In genomic region chr20:46099491-46100287, GRCh38 we compare ENCODE assay signal across 13 cellular contexts. TPM values are rescaled to one million over a fixed set of nuclear protein-coding genes. Genes with fewer than 3 reads are reported as not detected.
DNase-seq lines count a peak whose midpoint lies in the region; ATAC-seq and TF ChIP-seq lines count a peak whose summit lies in the region.
"Had no signal": no experiment of that assay in that cellular context is flagged by ENCODE, and none has a peak within 500 bp of the region (broad histone marks: within the 10 kb centered on the region; RNA-seq: fewer than 3 reads in every experiment).

No MANE protein-coding gene starts in this region.

- H3K4me1 ChIP-seq in iPS DF 6.9 (ENCODE audit: control insufficient read depth, insufficient read depth, low read length) (no peaks in the 10 kb centered on the region), smooth muscle cell (ENCODE audit: low read depth) (no peaks in the 10 kb centered on the region)
- H3K4me1 ChIP-seq: SJCRH30 had no signal

- TF ChIP-seq CTCF in GM12873 (IDR thresholded peaks at IDR 0.05; ENCODE audit: insufficient read depth, low read depth, low read length, missing control alignments): peak; percentile 50
- TF ChIP-seq CTCF in smooth muscle cell (IDR thresholded peaks at IDR 0.05; ENCODE audit: borderline replicate concordance, insufficient read depth, poor library complexity, severe bottlenecking): no peak

- H3K4me3 ChIP-seq in iPS DF 6.9 (ENCODE audit: low read length) (no peak overlapping the region), smooth muscle cell (no peak overlapping the region)
- H3K4me3 ChIP-seq: SJCRH30 had no signal

- H3K36me3 ChIP-seq in iPS DF 6.9 (ENCODE audit: control insufficient read depth, insufficient read depth, low read length) (no peaks in the 10 kb centered on the region), smooth muscle cell (ENCODE audit: low read depth) (no peaks in the 10 kb centered on the region)
- H3K36me3 ChIP-seq: SJCRH30 had no signal

- H3K27me3 Mint-ChIP-seq in T-helper 17 cell (peaks cover 48% of the 10 kb centered on the region), immature natural killer cell (ENCODE audit: low read depth in 3 of 3) (peaks cover 6 to 14% (median 10%) of the 10 kb centered on the region in 3 donors)

- no peaks in the 10 kb centered on the region for H3F3A ChIP-seq in smooth muscle cell (ENCODE audit: low read depth)

- H3K27ac ChIP-seq in iPS DF 6.9 (ENCODE audit: low read length) (no peak overlapping the region), smooth muscle cell (ENCODE audit: low read depth) (no peak overlapping the region)
- H3K27ac ChIP-seq: SJCRH30 had no signal

- H3K27me3 ChIP-seq in iPS DF 6.9 (ENCODE audit: control insufficient read depth, insufficient read depth, low read length): no peaks in the 10 kb centered on the region
- peaks cover 55% of the 10 kb centered on the region for H3K27me3 ChIP-seq in smooth muscle cell (ENCODE audit: low read depth)

- H3K9me3 Mint-ChIP-seq in immature natural killer cell: peaks cover 0 to 2% (median 0%) of the 10 kb centered on the region in 6 donors

- peak overlapping the region; percentile 26 for H3K4me2 ChIP-seq in smooth muscle cell

- H4K20me1 ChIP-seq in smooth muscle cell (ENCODE audit: low read depth): no peaks in the 10 kb centered on the region

- no peak overlapping the region for H2AFZ ChIP-seq in smooth muscle cell (ENCODE audit: low read depth)

- H3K36me3 Mint-ChIP-seq in T-helper 17 cell (ENCODE audit: low read depth) (peaks cover 10% of the 10 kb centered on the region), immature natural killer cell (peaks cover 0 to 4% (median 0%) of the 10 kb centered on the region in 3 donors)
- H3K36me3 Mint-ChIP-seq: activated CD8-positive, alpha-beta memory T cell treated with anti-CD3 and anti-CD28 coated beads, Interleukin-2, amount 10 ng/mL, durations not matched to agents 7 days and 5 days had no signal

- peak; percentile 51 for ATAC-seq in T-helper 17 cell
- no peak for ATAC-seq in HG02884 (IDR thresholded peaks at IDR 0.05; ENCODE audit: unreplicated experiment)
- ATAC-seq in GM19035 (IDR thresholded peaks at IDR 0.05; ENCODE audit: unreplicated experiment): no peak
- no peak for ATAC-seq in GM19463 (IDR thresholded peaks at IDR 0.05; ENCODE audit: unreplicated experiment)
- ATAC-seq: activated CD8-positive, alpha-beta memory T cell treated with anti-CD3 and anti-CD28 coated beads, Interleukin-2, amount 10 ng/mL, durations not matched to agents 7 days and 5 days had no signal

- DNase-seq in T-helper 17 cell (no peak), iPS DF 6.9 (ENCODE audit: low read depth, low spot score) (peak; percentile 13), smooth muscle cell (lab: John Stamatoyannopoulos, UW; ENCODE audit: unreplicated experiment) (no peak), immature natural killer cell (no peak)
- DNase-seq: activated CD8-positive, alpha-beta memory T cell treated with anti-CD3 and anti-CD28 coated beads, Interleukin-2, amount 10 ng/mL, durations not matched to agents 7 days and 5 days; GDM1; NCI-H1694 treated with DMSO at 0.1 percent for 48 hours; SJCRH30 had no signal

- WGBS in iPS DF 6.9 (ENCODE audit: insufficient coverage, insufficient read length): no CpG with 5 or more reads among the region's 48 CpGs
- 44% methylated on average over 48 of the region's 48 CpGs for WGBS in smooth muscle cell (ENCODE audit: low lambda C conversion rate)

- H3K9ac ChIP-seq in smooth muscle cell (ENCODE audit: low read depth): no peak overlapping the region

- H3K4me1 Mint-ChIP-seq in T-helper 17 cell (peaks cover 4% of the 10 kb centered on the region), immature natural killer cell (no peaks in the 10 kb centered on the region)
- H3K4me1 Mint-ChIP-seq: activated CD8-positive, alpha-beta memory T cell treated with anti-CD3 and anti-CD28 coated beads, Interleukin-2, amount 10 ng/mL, durations not matched to agents 7 days and 5 days; nephron had no signal

- no peaks in the 10 kb centered on the region for H3K9me3 ChIP-seq in T-helper 17 cell (ENCODE audit: control insufficient read depth, low read length, poor library complexity, severe bottlenecking)
- no peaks in the 10 kb centered on the region for H3K9me3 ChIP-seq in iPS DF 6.9 (ENCODE audit: control insufficient read depth, insufficient read depth, low read length)
- H3K9me3 ChIP-seq in smooth muscle cell (replicated peaks; ENCODE audit: low read depth): no peaks in the 10 kb centered on the region

- no peaks in the 10 kb centered on the region for H3K79me2 ChIP-seq in smooth muscle cell (ENCODE audit: low read depth)

- no peak overlapping the region for H3K27ac Mint-ChIP-seq in T-helper 17 cell
- no peak overlapping the region for H3K27ac Mint-ChIP-seq in immature natural killer cell
- H3K27ac Mint-ChIP-seq: activated CD8-positive, alpha-beta memory T cell treated with anti-CD3 and anti-CD28 coated beads, Interleukin-2, amount 10 ng/mL, durations not matched to agents 7 days and 5 days; nephron had no signal

- H3K4me3 Mint-ChIP-seq in T-helper 17 cell (peak overlapping the region; percentile 21), immature natural killer cell (no peak overlapping the region)
- H3K4me3 Mint-ChIP-seq: activated CD8-positive, alpha-beta memory T cell treated with anti-CD3 and anti-CD28 coated beads, Interleukin-2, amount 10 ng/mL, durations not matched to agents 7 days and 5 days; nephron had no signal

RNA-seq across cellular contexts. Expression of gene NCOA5, which starts 9.9 kb away (rescaled TPM):
- 10 to 100 TPM; 14.5 to 15.0 TPM for total RNA-seq in T-helper 17 cell
- total RNA-seq in smooth muscle cell: 9.5 and 11.4 TPM in 2 replicates
- 8.3 and 10.5 TPM in 2 replicates for polyA plus RNA-seq in smooth muscle cell
- 10 to 100 TPM; 12.9 to 30.7 (median 14.0) TPM for polyA plus RNA-seq in immature natural killer cell

RNA-seq across cellular contexts. Expression of gene CD40, which starts 18.4 kb away (rescaled TPM):
- total RNA-seq in T-helper 17 cell (1 to 10 TPM in 1 of 2 donors, under 1 TPM in 1; 0.68 to 5.8 TPM), smooth muscle cell (13.8 and 14.5 TPM in 2 replicates)
- polyA plus RNA-seq in smooth muscle cell (25.1 and 27.4 TPM in 2 replicates), immature natural killer cell (1 to 10 TPM; 4.3 to 8.3 (median 7.0) TPM)
